ENCODE assay signal across 13 cellular contexts in genomic region chr10:75672842-75673241, GRCh38.
"Had no signal": no experiment of that assay in that cellular context is flagged by ENCODE, and none has a peak within 500 bp of the region (broad histone marks: within the 10 kb centered on the region; RNA-seq: fewer than 3 reads in every experiment).

No MANE protein-coding gene starts in this region.

- H3K27ac Mint-ChIP-seq: activated naive CD8-positive, alpha-beta T cell treated with anti-CD3 and anti-CD28 coated beads, Interleukin-2, amount 10 ng/mL, durations not matched to agents 7 days and 5 days; activated T-cell treated with anti-CD3 and anti-CD28 coated beads, Interleukin-2, amount 50 U/mL, for 72 hours had no signal

- H3K27me3 ChIP-seq: ascending aorta, colonic mucosa, SJSA1, tibial nerve had no signal

- FAIRE-seq: islet of Langerhans had no signal

- H3K4me3 Mint-ChIP-seq: activated naive CD8-positive, alpha-beta T cell treated with anti-CD3 and anti-CD28 coated beads, Interleukin-2, amount 10 ng/mL, durations not matched to agents 7 days and 5 days; activated T-cell treated with anti-CD3 and anti-CD28 coated beads, Interleukin-2, amount 50 U/mL, for 72 hours had no signal

- H2AFZ ChIP-seq: parathyroid adenoma had no signal

- H3K79me2 ChIP-seq: parathyroid adenoma had no signal

- H3K9me3 ChIP-seq: ascending aorta, colonic mucosa, SJSA1, tibial nerve had no signal

- H3K4me3 ChIP-seq: ascending aorta, colonic mucosa, SJSA1, tibial nerve had no signal

- H3K36me3 Mint-ChIP-seq: activated naive CD8-positive, alpha-beta T cell treated with anti-CD3 and anti-CD28 coated beads, Interleukin-2, amount 10 ng/mL, durations not matched to agents 7 days and 5 days had no signal

- H3K9me3 Mint-ChIP-seq: activated naive CD8-positive, alpha-beta T cell treated with anti-CD3 and anti-CD28 coated beads, Interleukin-2, amount 10 ng/mL, durations not matched to agents 7 days and 5 days; activated T-cell treated with anti-CD3 and anti-CD28 coated beads, Interleukin-2, amount 50 U/mL, for 72 hours had no signal

- DNase-seq: activated CD4-positive, alpha-beta T cell treated with anti-CD3 and anti-CD28 coated beads for 1 hour; activated CD4-positive, alpha-beta T cell treated with anti-CD3 and anti-CD28 coated beads, Interleukin-2, amount 50 U/mL, for 48 hours; activated naive CD8-positive, alpha-beta T cell treated with anti-CD3 and anti-CD28 coated beads, Interleukin-2, amount 10 ng/mL, durations not matched to agents 7 days and 5 days; activated T-cell treated with anti-CD3 and anti-CD28 coated beads, Interleukin-2, amount 50 U/mL, for 72 hours; colonic mucosa; effector CD8-positive, alpha-beta T cell; left ventricle myocardium superior had no signal

- H3K4me1 Mint-ChIP-seq: activated naive CD8-positive, alpha-beta T cell treated with anti-CD3 and anti-CD28 coated beads, Interleukin-2, amount 10 ng/mL, durations not matched to agents 7 days and 5 days had no signal

- H3K36me3 ChIP-seq: ascending aorta, colonic mucosa, SJSA1, tibial nerve had no signal

- H3K27ac ChIP-seq: colonic mucosa, epithelial cell of prostate, parathyroid adenoma, SJSA1, tibial nerve had no signal

- ATAC-seq: activated T-cell treated with anti-CD3 and anti-CD28 coated beads, Interleukin-2, amount 50 U/mL, for 72 hours; left ventricle myocardium superior had no signal

- H3K9ac ChIP-seq: parathyroid adenoma had no signal

- H3K4me1 ChIP-seq: colonic mucosa, parathyroid adenoma, SJSA1 had no signal
